In the genomic region with DNA sequence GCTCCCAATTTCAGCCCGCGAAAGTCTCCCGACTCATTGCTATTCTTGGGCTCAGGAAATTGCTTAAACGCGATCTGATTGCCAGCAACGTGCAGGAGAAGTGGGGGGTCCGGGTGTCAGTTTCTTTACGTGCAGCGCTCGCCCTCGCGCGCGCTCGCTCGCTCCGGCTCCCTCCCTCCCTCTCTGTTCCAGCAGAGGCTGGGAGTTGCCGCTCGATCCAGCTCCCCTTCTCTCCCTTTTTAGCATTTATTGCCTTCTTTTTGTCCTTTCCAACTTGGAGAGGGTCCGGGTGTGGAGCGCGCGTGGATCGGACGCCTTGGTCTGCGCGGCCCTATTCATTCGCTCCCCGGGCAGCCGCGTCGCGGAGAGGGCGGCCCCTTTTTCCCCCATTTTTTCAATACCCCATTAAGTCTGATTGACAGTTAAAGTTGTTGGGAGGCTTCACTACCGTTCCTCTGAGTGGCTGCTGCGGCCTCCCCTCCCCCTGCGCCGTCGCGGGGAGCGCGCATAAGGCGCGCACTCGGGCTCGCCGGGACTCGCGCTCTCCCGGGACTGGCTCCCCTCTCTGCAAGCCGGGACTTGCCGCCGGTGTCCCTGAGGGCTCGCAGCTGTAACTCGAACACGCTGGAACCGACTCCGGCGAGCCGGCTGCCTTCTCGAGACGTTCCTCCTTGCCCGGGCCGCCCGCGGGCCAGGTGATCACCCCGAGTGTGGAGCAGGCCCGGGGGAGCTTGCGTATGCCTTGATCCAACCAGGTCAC, we compare ENCODE assay signal across 8 cellular contexts. TPM values are rescaled to one million over a fixed set of nuclear protein-coding genes. Genes with fewer than 3 reads are reported as not detected.
DNase-seq lines count a peak whose midpoint lies in the region; ATAC-seq and TF ChIP-seq lines count a peak whose summit lies in the region.

A gene with protein sequence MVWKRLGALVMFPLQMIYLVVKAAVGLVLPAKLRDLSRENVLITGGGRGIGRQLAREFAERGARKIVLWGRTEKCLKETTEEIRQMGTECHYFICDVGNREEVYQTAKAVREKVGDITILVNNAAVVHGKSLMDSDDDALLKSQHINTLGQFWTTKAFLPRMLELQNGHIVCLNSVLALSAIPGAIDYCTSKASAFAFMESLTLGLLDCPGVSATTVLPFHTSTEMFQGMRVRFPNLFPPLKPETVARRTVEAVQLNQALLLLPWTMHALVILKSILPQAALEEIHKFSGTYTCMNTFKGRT (minus strand): TSS at position 310 of the 760 bp plus-strand sequence. CDS start 862 bp downstream, outside the sequence.

- peak within 1 kb of the TSS; percentile 85 for H3K27ac ChIP-seq in GM23338 (ENCODE audit: low read depth)
- peak within 1 kb of the TSS; percentile 79 for H3K27ac ChIP-seq in effector memory CD4-positive, alpha-beta T cell (ENCODE audit: insufficient read depth, low read length, poor library complexity, severe bottlenecking)

- H3K4me1 Mint-ChIP-seq in GM23338, result peaks cover 56% of the 10 kb centered on the region

- 0 out of 2 replicates have a peak, but pooled peaks cover 3% of the 10 kb centered on the region for H3K36me3 ChIP-seq in GM23338 (ENCODE audit: insufficient read depth)
- H3K36me3 ChIP-seq in effector memory CD4-positive, alpha-beta T cell (ENCODE audit: control insufficient read depth, insufficient read depth, low read length), result no peaks in the 10 kb centered on the region

- peak within 1 kb of the TSS; percentile 99 for H3K4me3 Mint-ChIP-seq in GM23338

- peaks cover 33% of the 10 kb centered on the region for H3K79me2 ChIP-seq in GM23338 (replicated peaks; ENCODE audit: insufficient read depth)

- peaks cover 6% of the 10 kb centered on the region; the same call in 2 of the 3 replicates for H3K36me3 Mint-ChIP-seq in GM23338 (ENCODE audit: low read depth)

- H3K4me1 ChIP-seq in GM23338 (ENCODE audit: insufficient read depth), result peaks cover 35% of the 10 kb centered on the region
- H3K4me1 ChIP-seq in effector memory CD4-positive, alpha-beta T cell (ENCODE audit: control insufficient read depth, insufficient read depth, low read length, poor library complexity, severe bottlenecking), result peaks cover 38% of the 10 kb centered on the region

- peak within 1 kb of the TSS; percentile 77 for H2AFZ ChIP-seq in GM23338

- H3K4me3 ChIP-seq in GM23338, result peak within 1 kb of the TSS; percentile 90
- H3K4me3 ChIP-seq in effector memory CD4-positive, alpha-beta T cell (ENCODE audit: insufficient read depth, low read depth, low read length, poor library complexity, severe bottlenecking), result peak within 1 kb of the TSS; percentile 96

- no peaks in the 10 kb centered on the region for H3K27me3 ChIP-seq in GM23338 (ENCODE audit: insufficient read depth)
- no peaks in the 10 kb centered on the region for H3K27me3 ChIP-seq in effector memory CD4-positive, alpha-beta T cell (replicated peaks; ENCODE audit: control insufficient read depth, insufficient read depth, low read length, poor library complexity, severe bottlenecking)

- peak within 1 kb of the TSS; percentile 93 for H3K27ac Mint-ChIP-seq in GM23338

- peak within 1 kb of the TSS; percentile 100 for H3K4me2 ChIP-seq in GM23338

- H3K9me2 ChIP-seq in GM23338 (ENCODE audit: insufficient read depth), result no peaks in the 10 kb centered on the region

- peaks cover 3% of the 10 kb centered on the region; the same call in 1 of the 3 replicates for H3K9me3 Mint-ChIP-seq in GM23338

- no peak for TF ChIP-seq CTCF in GM23338 (conservative IDR thresholded peaks at IDR 0.05; ENCODE audit: low read depth in 2 of 2)

- ATAC-seq in GM23338 (peak; percentile 55), GM21526 (IDR thresholded peaks at IDR 0.05; ENCODE audit: low FRiP score, unreplicated experiment) (no peak)

- H3F3A ChIP-seq in GM23338 (replicated peaks; ENCODE audit: low read depth), result peaks cover 24% of the 10 kb centered on the region

- H3K27me3 Mint-ChIP-seq in GM23338 (ENCODE audit: insufficient read depth, low read depth, poor library complexity), result peaks cover 30% of the 10 kb centered on the region

- DNase-seq in AG20443 (ENCODE audit: low spot score), result peak; percentile 82
- DNase-seq in GM23338 (ENCODE audit: low spot score), result peak; percentile 91
- peak; percentile 59 to 87 for DNase-seq in NCI-H526 (lab: John Stamatoyannopoulos, UW)
- DNase-seq in activated CD8-positive, alpha-beta memory T cell treated with anti-CD3 and anti-CD28 coated beads for 24 hours, result peak; percentile 88
- peak; percentile 43 to 59 (median 53) for DNase-seq in effector memory CD4-positive, alpha-beta T cell
- peak; percentile 92 to 93 for DNase-seq in lung microvascular endothelial cell (ENCODE audit: low read depth in 2 of 2)
- peak in 2 of 3 experiments; percentile 32 to 40 for DNase-seq in stimulated activated CD4-positive, alpha-beta T cell treated with anti-CD3 and anti-CD28 coated beads, TNF-alpha, amount 100 ng/mL, for 4 hours (ENCODE audit: low read depth in 3 of 3)

- H3K9me3 ChIP-seq in effector memory CD4-positive, alpha-beta T cell (ENCODE audit: control insufficient read depth, low read length), result no peaks in the 10 kb centered on the region

- peaks cover 3% of the 10 kb centered on the region; the same call in 1 of the 2 replicates for H4K20me1 ChIP-seq in GM23338 (replicated peaks; ENCODE audit: insufficient read depth)

TF ChIP-seq in GM23338, 12 proteins besides CTCF, POLR2A, EP300 and RAD21:
- TF ChIP-seq ZNF114 (CRISPR knock-in tag; IDR thresholded peaks at IDR 0.05) (peak; percentile 21; the same call in 1 of the 2 replicates), POLR2AphosphoS5 (IDR thresholded peaks at IDR 0.05; ENCODE audit: low read depth) (peak; percentile 40), CREB1 (CRISPR knock-in tag; IDR thresholded peaks at IDR 0.05; ENCODE audit: low read depth) (no peak)
TF ChIP-seq in GM23338: peak in this region for 2.

RNA-seq across cellular contexts. Expression of the gene that starts here (rescaled TPM):
- total RNA-seq in GM23338 (2014; rRNA removed; shearing (Covaris generic)), result 21.0 and 21.2 TPM in 2 replicates
- 24.8 and 26.0 TPM in 2 replicates for polyA plus RNA-seq in GM23338 (2016; fragmentation: Nextera tagmentation; extraction: Ambion mirVana)
- total RNA-seq in lung microvascular endothelial cell, result 83.5 and 150 TPM in 2 replicates

Comparison
In these comparisons a context has a peak if more than half of its experiments do, and no peak if none do; other contexts are left out.
1. DNase-seq: peak in every context shown above with its lines; median percentile 92 in lung microvascular endothelial cell; 91 in GM23338; 88 in activated CD8-positive, alpha-beta memory T cell treated with anti-CD3 and anti-CD28 coated beads for 24 hours; 82 in AG20443; 73 in NCI-H526; 53 in effector memory CD4-positive, alpha-beta T cell; 36 in stimulated activated CD4-positive, alpha-beta T cell treated with anti-CD3 and anti-CD28 coated beads, TNF-alpha, amount 100 ng/mL, for 4 hours.